In the genomic region with DNA sequence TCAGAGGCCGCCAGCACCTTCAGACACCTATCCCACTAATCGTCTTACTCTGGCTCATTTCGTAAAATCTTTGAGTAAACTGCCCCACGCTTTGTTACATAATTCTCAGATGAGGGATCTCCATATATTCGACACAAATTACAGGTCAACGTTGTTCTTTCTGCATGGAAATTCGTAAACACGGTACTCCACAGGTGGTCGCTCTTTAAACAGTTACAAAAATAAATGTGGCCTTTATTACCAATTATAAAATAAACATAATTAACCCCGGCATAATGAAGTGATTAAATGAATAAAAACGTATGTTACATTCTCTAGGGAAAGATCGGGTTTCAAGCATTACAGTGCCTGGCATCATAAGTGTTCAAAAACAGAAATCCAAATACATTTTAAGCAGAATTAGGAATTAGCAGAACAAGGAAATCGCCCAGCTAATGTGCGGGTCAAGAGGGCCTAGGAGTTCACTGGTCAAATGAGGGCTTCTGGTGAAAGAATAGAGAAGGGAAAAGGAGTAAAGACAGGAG, we compare ENCODE assay signal across 1 cellular context.
TF ChIP-seq lines count a peak whose summit lies in the region.

No MANE protein-coding gene starts in this region.

TF ChIP-seq in IMR-90, 13 proteins besides CTCF, POLR2A, EP300 and RAD21 (continued from another document):
- TF ChIP-seq RCOR1 (IDR thresholded peaks at IDR 0.05; ENCODE audit: insufficient replicate concordance, low read length) (no peak), MAZ (IDR thresholded peaks at IDR 0.05; ENCODE audit: borderline replicate concordance, low read depth, low read length) (no peak), SMC3 (IDR thresholded peaks at IDR 0.05; ENCODE audit: low read depth, low read length) (no peak), MAFK (IDR thresholded peaks at IDR 0.05; ENCODE audit: low read depth, low read length) (no peak), USF2 (IDR thresholded peaks at IDR 0.05; ENCODE audit: low read depth, low read length) (no peak), FOS (IDR thresholded peaks at IDR 0.05; ENCODE audit: low read depth, low read length) (no peak), MXI1 (IDR thresholded peaks at IDR 0.05; ENCODE audit: borderline replicate concordance, low read depth, low read length) (no peak), NFE2L2 (IDR thresholded peaks at IDR 0.05; ENCODE audit: low read depth, low read length) (no peak), BHLHE40 (IDR thresholded peaks at IDR 0.05; ENCODE audit: low read depth, low read length) (no peak)
